16 cellular contexts compared by ENCODE assay signal in the genomic region with DNA sequence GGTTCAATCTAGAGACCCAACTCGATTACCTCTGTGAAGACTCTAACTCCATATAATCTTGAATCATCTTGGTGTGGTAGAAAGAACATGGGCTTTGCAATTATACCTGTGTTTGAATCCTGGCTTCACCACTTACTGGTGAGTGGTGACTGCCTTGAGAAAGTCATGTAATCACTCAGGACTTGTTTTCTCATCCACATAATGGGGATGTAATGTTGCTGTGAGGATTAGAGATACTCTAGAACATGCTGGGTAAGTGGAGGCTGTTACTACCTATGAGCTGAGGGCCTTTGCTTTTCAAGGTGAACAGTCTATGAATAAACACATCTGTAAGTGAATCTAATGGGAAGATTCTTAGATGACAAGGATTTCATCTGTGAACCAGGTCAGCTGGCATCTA.
"Had no signal": no experiment of that assay in that cellular context is flagged by ENCODE, and none has a peak within 500 bp of the region (broad histone marks: within the 10 kb centered on the region; RNA-seq: fewer than 3 reads in every experiment).

No MANE protein-coding gene starts in this region.

- H3K4me3 ChIP-seq: body of pancreas, prostate gland, sigmoid colon, upper lobe of right lung had no signal

- H3K27ac ChIP-seq: prostate gland had no signal

- DNase-seq: activated CD4-positive, alpha-beta T cell treated with anti-CD3 and anti-CD28 coated beads, Interleukin-2, amount 50 U/mL, for 48 hours; activated CD8-positive, alpha-beta memory T cell treated with anti-CD3 and anti-CD28 coated beads, Interleukin-2, amount 10 ng/mL, durations not matched to agents 7 days and 5 days; activated naive CD4-positive, alpha-beta T cell; body of pancreas; cortex of kidney; effector CD8-positive, alpha-beta T cell; hippocampal formation; kidney glomerular epithelial cell; nucleus accumbens; sigmoid colon; stimulated activated CD4-positive, alpha-beta T cell treated with anti-CD3 and anti-CD28 coated beads, Interleukin-12 subunit alpha, Interleukin-12 subunit beta, amount 100 ng/mL, for 4 hours; stimulated activated naive CD4-positive, alpha-beta T cell treated with Interleukin-2 at 50 U/mL for 16 hours; upper lobe of right lung had no signal

- H3K36me3 ChIP-seq: prostate gland, sigmoid colon, upper lobe of right lung had no signal

- H3K9me3 Mint-ChIP-seq: central memory CD8-positive, alpha-beta T cell had no signal

- H3K27me3 ChIP-seq: body of pancreas, sigmoid colon, upper lobe of right lung had no signal

- H3K27ac Mint-ChIP-seq: activated CD8-positive, alpha-beta memory T cell treated with anti-CD3 and anti-CD28 coated beads, Interleukin-2, amount 10 ng/mL, durations not matched to agents 7 days and 5 days had no signal

- H3K27me3 Mint-ChIP-seq: activated CD8-positive, alpha-beta memory T cell treated with anti-CD3 and anti-CD28 coated beads, Interleukin-2, amount 10 ng/mL, durations not matched to agents 7 days and 5 days; central memory CD8-positive, alpha-beta T cell had no signal

- H3K9me3 ChIP-seq: body of pancreas, prostate gland, sigmoid colon, upper lobe of right lung had no signal

- H3K4me3 Mint-ChIP-seq: activated CD8-positive, alpha-beta memory T cell treated with anti-CD3 and anti-CD28 coated beads, Interleukin-2, amount 10 ng/mL, durations not matched to agents 7 days and 5 days; central memory CD8-positive, alpha-beta T cell had no signal

- ATAC-seq: activated CD4-positive, CD25-positive, alpha-beta regulatory T cell treated with anti-CD3 and anti-CD28 coated beads, Interleukin-2, amount 50 U/mL, for 24 hours; activated CD8-positive, alpha-beta memory T cell treated with anti-CD3 and anti-CD28 coated beads, Interleukin-2, amount 10 ng/mL, durations not matched to agents 7 days and 5 days; body of pancreas; upper lobe of right lung had no signal

- H3K4me1 ChIP-seq: prostate gland had no signal
